ENCODE assay signal across 25 cellular contexts in the genomic region with DNA sequence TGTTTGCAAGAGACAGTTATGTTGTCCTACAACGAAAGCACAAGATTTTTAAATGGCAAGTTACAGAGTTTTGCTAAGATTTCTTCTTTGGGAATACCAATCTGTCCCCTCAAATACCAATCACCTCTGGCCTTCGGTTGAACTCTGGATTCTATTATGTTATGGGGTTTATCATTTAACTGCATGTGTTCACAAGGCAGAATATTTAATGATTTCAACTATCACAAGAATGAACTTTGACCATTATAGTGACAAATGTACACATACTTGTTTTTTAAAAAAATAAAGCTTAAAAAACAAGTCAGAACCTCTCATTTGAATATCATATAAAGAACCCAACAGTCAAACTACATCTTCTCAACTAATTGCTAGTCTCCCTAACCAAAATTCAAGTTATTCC. TPM values are rescaled to one million over a fixed set of nuclear protein-coding genes. Genes with fewer than 3 reads are reported as not detected.
"Had no signal": no experiment of that assay in that cellular context is flagged by ENCODE, and none has a peak within 500 bp of the region (broad histone marks: within the 10 kb centered on the region; RNA-seq: fewer than 3 reads in every experiment).

No MANE protein-coding gene starts in this region.

- H3K36me3 ChIP-seq: ovary had no signal

- ATAC-seq: effector memory CD8-positive, alpha-beta T cell; gastrocnemius medialis; heart right ventricle; left lung; naive thymus-derived CD4-positive, alpha-beta T cell; stimulated activated memory B cell treated with anti-CD40 and anti-IgM and Interleukin-4, amounts not matched to agents 10 μg/mL and 1 μg/mL and 100 μg/mL, for 72 hours had no signal

- H3K27me3 ChIP-seq: esophagus muscularis mucosa, gastrocnemius medialis, heart right ventricle, left lung, ovary, right atrium auricular region, stomach, transverse colon had no signal

- H3K27ac Mint-ChIP-seq: dendritic cell treated with granulocyte-macrophage colony-stimulating factor and Interleukin-4, amounts not matched to agents 40 ng/mL and 50 ng/mL, for 4 days; nephron progenitor cell; stimulated activated memory B cell treated with anti-CD40 and anti-IgM and Interleukin-4, amounts not matched to agents 10 μg/mL and 1 μg/mL and 100 μg/mL, for 72 hours had no signal

- H3K9me3 ChIP-seq: esophagus muscularis mucosa, gastrocnemius medialis, heart right ventricle, left lung, ovary, right atrium auricular region, stomach, thoracic aorta, transverse colon had no signal

- H3K9me3 Mint-ChIP-seq: dendritic cell treated with granulocyte-macrophage colony-stimulating factor and Interleukin-4, amounts not matched to agents 40 ng/mL and 50 ng/mL, for 4 days; effector memory CD8-positive, alpha-beta T cell; naive thymus-derived CD4-positive, alpha-beta T cell; nephron progenitor cell; stimulated activated memory B cell treated with anti-CD40 and anti-IgM and Interleukin-4, amounts not matched to agents 10 μg/mL and 1 μg/mL and 100 μg/mL, for 72 hours had no signal

- H3K4me1 ChIP-seq: left lung had no signal

- H3K27ac ChIP-seq: epithelial cell of prostate, esophagus muscularis mucosa, gastrocnemius medialis, heart right ventricle, left lung, ovary, right atrium auricular region, stomach, thoracic aorta had no signal

- H3K4me2 ChIP-seq: smooth muscle cell had no signal

- H3K4me3 Mint-ChIP-seq: dendritic cell treated with granulocyte-macrophage colony-stimulating factor and Interleukin-4, amounts not matched to agents 40 ng/mL and 50 ng/mL, for 4 days; effector memory CD8-positive, alpha-beta T cell; naive thymus-derived CD4-positive, alpha-beta T cell; nephron progenitor cell; stimulated activated memory B cell treated with anti-CD40 and anti-IgM and Interleukin-4, amounts not matched to agents 10 μg/mL and 1 μg/mL and 100 μg/mL, for 72 hours had no signal

- H3K4me3 ChIP-seq: esophagus muscularis mucosa, gastrocnemius medialis, heart right ventricle, left lung, lung, ovary, right atrium auricular region, smooth muscle cell, stomach, thoracic aorta, transverse colon had no signal

- H3K27me3 Mint-ChIP-seq: dendritic cell treated with granulocyte-macrophage colony-stimulating factor and Interleukin-4, amounts not matched to agents 40 ng/mL and 50 ng/mL, for 4 days; effector memory CD8-positive, alpha-beta T cell; naive thymus-derived CD4-positive, alpha-beta T cell; stimulated activated memory B cell treated with anti-CD40 and anti-IgM and Interleukin-4, amounts not matched to agents 10 μg/mL and 1 μg/mL and 100 μg/mL, for 72 hours had no signal

- DNase-seq: effector memory CD8-positive, alpha-beta T cell; gastrocnemius medialis; heart right ventricle; islet precursor cell; left lung; mesendoderm; naive thymus-derived CD4-positive, alpha-beta T cell; nephron progenitor cell; ovary; stimulated activated CD4-positive, alpha-beta T cell treated with anti-CD3 and anti-CD28 coated beads, Interleukin-2, amount 100 ng/mL, for 48 hours; stimulated activated CD8-positive, alpha-beta memory T cell treated with anti-CD3 and anti-CD28 coated beads, Interleukin-4, amount 100 ng/mL, for 48 hours; stomach; substantia nigra; transverse colon had no signal

RNA-seq across cellular contexts. Expression of a gene that starts 42.4 kb away (rescaled TPM):
- total RNA-seq: esophagus muscularis mucosa; fibroblast of villous mesenchyme; gastrocnemius medialis; heart right ventricle; left lung; naive thymus-derived CD4-positive, alpha-beta T cell; posterior vena cava; right atrium auricular region; smooth muscle cell; stomach; thoracic aorta; transverse colon; ureter had no signal
- polyA plus RNA-seq: heart right ventricle; naive thymus-derived CD4-positive, alpha-beta T cell; ovary; smooth muscle cell had no signal
